ENCODE assay signal across 24 cellular contexts in genomic region chr16:85722066-85722465, GRCh38. TPM values are rescaled to one million over a fixed set of nuclear protein-coding genes. Genes with fewer than 3 reads are reported as not detected.
DNase-seq lines count a peak whose midpoint lies in the region; TF ChIP-seq lines count a peak whose summit lies in the region.
"Had no signal": no experiment of that assay in that cellular context is flagged by ENCODE, and none has a peak within 500 bp of the region (broad histone marks: within the 10 kb centered on the region; RNA-seq: fewer than 3 reads in every experiment).

No MANE protein-coding gene starts in this region.

- H3K27ac ChIP-seq in HEK293 (ENCODE audit: extremely low read depth, low read depth, low read length) (no peak overlapping the region), PC-9 (no peak overlapping the region)
- H3K27ac ChIP-seq: C4-2B, SK-N-MC, upper lobe of left lung had no signal

- intact Hi-C loops in PC-9 (cut with micrococcal nuclease; ENCODE audit: unreplicated experiment) = loop anchor here (10.0 kb wide), 1 partner anchor 53 kb away; no protein-coding TSS in a partner anchor
- intact Hi-C loops in posterior vena cava (cut with DNase I) = no loop called here

- H3F3A ChIP-seq in PC-9 (ENCODE audit: insufficient read depth, low read depth) = peaks cover 25% of the 10 kb centered on the region; the same call in 1 of the 2 replicates

- H3K9me2 ChIP-seq in PC-9 (ENCODE audit: insufficient read depth) = no peaks in the 10 kb centered on the region

- CTCF ChIA-PET in HEK293 (lab: Yijun Ruan, JAX) (interaction anchor here (1.4 kb wide), 1 partner anchor 447 kb away, joined by 3 read pairs; no protein-coding TSS in a partner anchor), PC-9 (lab: Charles Lee) (no interaction called here)

- H4K20me1 ChIP-seq in PC-9 (ENCODE audit: insufficient read depth) = peaks cover 19% of the 10 kb centered on the region

- H3K4me2 ChIP-seq in PC-9 = peak overlapping the region; percentile 34; the same call in 1 of the 2 replicates

- POLR2A ChIA-PET in HEK293 (lab: Yijun Ruan, JAX) (interaction anchor here (0.7 kb wide), 1 partner anchor 8 kb away, joined by 5 read pairs; no protein-coding TSS in a partner anchor), PC-9 (lab: Charles Lee; ENCODE audit: unreplicated experiment) (no interaction called here)

- peak; percentile 28 for DNase-seq in NCI-H2029 treated with DMSO at 0.1 percent for 48 hours (lab: John Stamatoyannopoulos, UW)
- DNase-seq in PC-9 = peak in 1 of 2 experiments; percentile 49
- DNase-seq in posterior vena cava (ENCODE audit: low spot score) = no peak
- no peak for DNase-seq in BE2C
- DNase-seq in SKM-1 treated with dmso at 0.1 percent for 144 hours (lab: John Stamatoyannopoulos, UW; ENCODE audit: unreplicated experiment) = no peak
- DNase-seq: activated CD4-positive, alpha-beta memory T cell treated with anti-CD3 and anti-CD28 coated beads, Interleukin-2, amount 10 ng/mL, durations not matched to agents 7 days and 5 days; activated CD4-positive, CD25-positive, alpha-beta regulatory T cell treated with anti-CD3 and anti-CD28 coated beads, Interleukin-2, amount 50 U/mL, for 72 hours; activated CD8-positive, alpha-beta memory T cell treated with anti-CD3 and anti-CD28 coated beads, Interleukin-2, amount 50 U/mL, for 48 hours; activated naive CD4-positive, alpha-beta T cell treated with anti-CD3 and anti-CD28 coated beads, Interleukin-2, amount 10 ng/mL, durations not matched to agents 7 days and 5 days; amniotic stem cell; Calu3; effector CD4-positive, alpha-beta T cell; EL; erythroblast; midbrain; naive thymus-derived CD4-positive, alpha-beta T cell; NCI-H2081 treated with DMSO at 0.1 percent for 48 hours; stimulated activated CD4-positive, alpha-beta T cell treated with anti-CD3 and anti-CD28 coated beads, Interleukin-12 subunit alpha, Interleukin-12 subunit beta, amount 100 ng/mL, for 4 hours; stimulated activated CD4-positive, alpha-beta T cell treated with anti-CD3 and anti-CD28 coated beads, Interleukin-4, amount 100 ng/mL, for 24 hours; upper lobe of left lung had no signal

- H3K27me3 ChIP-seq in PC-9 (ENCODE audit: insufficient read depth, low read depth) (no peaks in the 10 kb centered on the region), neuron (ENCODE audit: insufficient read depth, low read length) (no peaks in the 10 kb centered on the region), BE2C (no peaks in the 10 kb centered on the region)
- H3K27me3 ChIP-seq: upper lobe of left lung had no signal

- H3K79me2 ChIP-seq in PC-9 (ENCODE audit: low read depth) = no peaks in the 10 kb centered on the region

- H3K4me1 ChIP-seq in HEK293 (ENCODE audit: control insufficient read depth, insufficient read depth, low read length) = no peaks in the 10 kb centered on the region
- H3K4me1 ChIP-seq in PC-9 (replicated peaks; ENCODE audit: insufficient read depth) = peaks cover 28% of the 10 kb centered on the region
- peaks cover 25% of the 10 kb centered on the region for H3K4me1 ChIP-seq in neuron (ENCODE audit: insufficient read depth, low read length)
- H3K4me1 ChIP-seq in BE2C = peaks cover 8% of the 10 kb centered on the region

- H3K36me3 ChIP-seq in HEK293 (ENCODE audit: control insufficient read depth in 2 of 2, insufficient read depth in 1 of 2, low read length in 2 of 2) (no peaks in the 10 kb centered on the region), PC-9 (ENCODE audit: low read depth) (no peaks in the 10 kb centered on the region), neuron (ENCODE audit: insufficient read depth, low read length) (no peaks in the 10 kb centered on the region), BE2C (no peaks in the 10 kb centered on the region)
- H3K36me3 ChIP-seq: upper lobe of left lung had no signal

- no peak overlapping the region for H2AFZ ChIP-seq in PC-9
- H2AFZ ChIP-seq in neuron (ENCODE audit: low read depth, low read length) = peak overlapping the region; percentile 8

- TF ChIP-seq CTCF in HEK293 (tag by site-specific recombination; IDR thresholded peaks at IDR 0.05) (no peak), PC-9 (conservative IDR thresholded peaks at IDR 0.05) (no peak), BE2C (IDR thresholded peaks at IDR 0.05; ENCODE audit: low read depth, low read length) (no peak)

- no peak overlapping the region for H3K4me3 ChIP-seq in HEK293 (ENCODE audit: low read depth, low read length)
- H3K4me3 ChIP-seq in PC-9 = no peak overlapping the region
- H3K4me3 ChIP-seq in neuron (ENCODE audit: low read length) = no peak overlapping the region
- no peak overlapping the region for H3K4me3 ChIP-seq in BE2C (ENCODE audit: low read depth, low read length)
- H3K4me3 ChIP-seq: SK-N-MC, upper lobe of left lung had no signal

- BruUV-seq in PC-9 (replicated peaks; lab: Mats Ljungman, UMichigan) = no TSS peak

- no peaks in the 10 kb centered on the region for H3K9me3 ChIP-seq in HEK293 (ENCODE audit: control insufficient read depth, insufficient read depth, low read depth, low read length)
- no peaks in the 10 kb centered on the region for H3K9me3 ChIP-seq in PC-9 (ENCODE audit: insufficient read depth, low read depth)
- no peaks in the 10 kb centered on the region for H3K9me3 ChIP-seq in neuron (ENCODE audit: low read length)
- no peaks in the 10 kb centered on the region for H3K9me3 ChIP-seq in BE2C
- H3K9me3 ChIP-seq: upper lobe of left lung had no signal

TF ChIP-seq in HEK293, 187 proteins besides CTCF, POLR2A, EP300 and RAD21:
- TF ChIP-seq ZFP3 (tag by site-specific recombination; IDR thresholded peaks at IDR 0.05; ENCODE audit: low read depth) (no peak), ZNF521 (tag by site-specific recombination; IDR thresholded peaks at IDR 0.05) (no peak), PRDM1 (tag by site-specific recombination; IDR thresholded peaks at IDR 0.05) (no peak), SP7 (tag by site-specific recombination; IDR thresholded peaks at IDR 0.05) (peak; percentile 95), ZNF600 (tag by site-specific recombination; IDR thresholded peaks at IDR 0.05) (peak; percentile 51; the same call in 1 of the 2 replicates), ZNF350 (tag by site-specific recombination; IDR thresholded peaks at IDR 0.05) (no peak), ZNF654 (tag by site-specific recombination; IDR thresholded peaks at IDR 0.05; ENCODE audit: low read depth) (no peak), OVOL3 (tag by site-specific recombination; IDR thresholded peaks at IDR 0.05) (no peak), ZNF747 (tag by site-specific recombination; IDR thresholded peaks at IDR 0.05) (no peak), ZNF624 (tag by site-specific recombination; IDR thresholded peaks at IDR 0.05) (no peak), ZNF239 (tag by site-specific recombination; IDR thresholded peaks at IDR 0.05) (no peak), ZNF76 (tag by site-specific recombination; IDR thresholded peaks at IDR 0.05; ENCODE audit: borderline replicate concordance, low read depth) (no peak), ZNF433 (tag by site-specific recombination; IDR thresholded peaks at IDR 0.05; ENCODE audit: low read depth) (no peak), ZNF280C (tag by site-specific recombination; IDR thresholded peaks at IDR 0.05) (no peak), OSR2 (tag by site-specific recombination; IDR thresholded peaks at IDR 0.05) (peak; percentile 46; the same call in 1 of the 2 replicates), ZNF580 (tag by site-specific recombination; IDR thresholded peaks at IDR 0.05) (no peak)

RNA-seq across cellular contexts. Expression of gene C16orf74, which starts 28.8 kb away (rescaled TPM):
- total RNA-seq in PC-9 (2021) = 44.3 and 51.6 TPM in 2 replicates
- total RNA-seq in posterior vena cava = 1 to 10 TPM in 1 of 2 donors, under 1 TPM in 1; 0.83 to 1.0 TPM
- polyA plus RNA-seq in BE2C (2012; ENCODE audit: insufficient read depth, insufficient read length, low read depth) = 1.4 TPM

RNA-seq across cellular contexts. Expression of gene GINS2, which starts 33.3 kb away (rescaled TPM):
- total RNA-seq in PC-9 (2021) (18.4 and 20.2 TPM in 2 replicates), posterior vena cava (under 1 TPM; 0.19 to 0.56 TPM)
- polyA plus RNA-seq in BE2C (2012; ENCODE audit: insufficient read depth, insufficient read length, low read depth) = 6.0 TPM

Comparison
In these comparisons a context has a peak if more than half of its experiments do, and no peak if none do; other contexts are left out.
1. RNA of gene C16orf74, which starts 28.8 kb away (total RNA-seq): 44.3 to 51.6 TPM in PC-9; 0.83 to 1.0 TPM in posterior vena cava; every median in the first group is over 10 times any median in the second.
2. RNA of gene GINS2, which starts 33.3 kb away (total RNA-seq): 18.4 to 20.2 TPM in PC-9; 0.19 to 0.56 TPM in posterior vena cava; every median in the first group is over 10 times any median in the second.